14 cellular contexts compared by ENCODE assay signal in the genomic region with DNA sequence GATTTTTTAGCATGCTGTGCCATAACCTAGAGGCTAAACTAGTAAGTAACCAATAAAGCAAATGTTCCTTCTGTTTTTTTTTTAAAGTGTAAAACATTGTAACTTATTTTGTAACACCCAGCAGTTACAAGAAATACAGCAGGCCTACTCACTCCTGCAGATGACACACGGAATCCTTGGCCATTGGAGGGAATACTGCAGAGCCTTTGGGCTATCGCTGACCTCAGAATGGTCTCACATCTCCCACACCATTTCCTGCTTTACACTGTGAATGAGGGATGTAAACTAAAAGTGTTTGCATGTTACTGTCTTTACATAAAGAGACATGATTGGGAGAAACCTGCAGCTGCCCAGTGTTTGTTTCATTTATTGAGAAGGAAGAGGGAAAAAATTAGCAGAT.
DNase-seq lines count a peak whose midpoint lies in the region; ATAC-seq, FAIRE-seq and TF ChIP-seq lines count a peak whose summit lies in the region.
"Had no signal": no experiment of that assay in that cellular context is flagged by ENCODE, and none has a peak within 500 bp of the region (broad histone marks: within the 10 kb centered on the region; RNA-seq: fewer than 3 reads in every experiment).

No MANE protein-coding gene starts in this region.

- peak overlapping the region; percentile 51; the same call in 1 of the 2 replicates for H3K27ac Mint-ChIP-seq in GM23338
- H3K27ac Mint-ChIP-seq in nephron: peak overlapping the region in 2 of 3 experiments; percentile 56 to 70
- H3K27ac Mint-ChIP-seq: CD4-positive, alpha-beta T cell had no signal

- ATAC-seq in GM23338: no peak
- ATAC-seq: HepG2 had no signal

- DNase-seq in GM23338 (ENCODE audit: low spot score) (no peak), NCI-H774 (lab: John Stamatoyannopoulos, UW) (peak; percentile 1), endothelial cell of umbilical vein (ENCODE audit: low read depth, low spot score) (no peak), NCI-H69 (lab: John Stamatoyannopoulos, UW) (no peak), 8988T (no peak)
- no peak for DNase-seq in stimulated activated CD4-positive, alpha-beta T cell treated with anti-CD3 and anti-CD28 coated beads, Interleukin-12 subunit alpha, Interleukin-12 subunit beta, amount 100 ng/mL, for 4 hours
- DNase-seq: BE2C; CD4-positive, alpha-beta T cell; NCI-H187; NCI-H526 treated with DMSO at 0.1 percent for 48 hours had no signal

- no peaks in the 10 kb centered on the region for H3K27me3 Mint-ChIP-seq in GM23338 (ENCODE audit: insufficient read depth, low read depth, poor library complexity)
- no peaks in the 10 kb centered on the region for H3K27me3 Mint-ChIP-seq in nephron (ENCODE audit: low read depth)
- H3K27me3 Mint-ChIP-seq: CD4-positive, alpha-beta T cell had no signal

- dilution Hi-C loops in endothelial cell of umbilical vein (cut with MboI; ENCODE audit: extremely low pct_ligation_motif_present, low sequenced_read_pairs): no loop called here

- no peaks in the 10 kb centered on the region for H3K9me3 Mint-ChIP-seq in GM23338
- no peaks in the 10 kb centered on the region for H3K9me3 Mint-ChIP-seq in nephron
- H3K9me3 Mint-ChIP-seq: CD4-positive, alpha-beta T cell had no signal

- CTCF ChIA-PET in endothelial cell of umbilical vein (lab: Charles Lee): no interaction called here

- no peaks in the 10 kb centered on the region for H3K27me3 ChIP-seq in GM23338 (ENCODE audit: insufficient read depth)
- H3K27me3 ChIP-seq in endothelial cell of umbilical vein (ENCODE audit: control insufficient read depth in 2 of 2, insufficient read depth in 2 of 2, low read length in 2 of 2): no peaks in the 10 kb centered on the region
- H3K27me3 ChIP-seq: BE2C had no signal

- no peak overlapping the region for H3K9ac ChIP-seq in endothelial cell of umbilical vein (replicated peaks; ENCODE audit: extremely low read depth, insufficient read depth, low read length)
- H3K9ac ChIP-seq: KMS-11 had no signal

- H3F3A ChIP-seq in GM23338 (replicated peaks; ENCODE audit: low read depth): no peaks in the 10 kb centered on the region

- POLR2A ChIA-PET in endothelial cell of umbilical vein (lab: Charles Lee): no interaction called here

- H3K27ac ChIP-seq in GM23338 (ENCODE audit: low read depth): no peak overlapping the region
- no peak overlapping the region for H3K27ac ChIP-seq in endothelial cell of umbilical vein (ENCODE audit: insufficient read depth, low read depth, low read length)
- H3K27ac ChIP-seq: KMS-11 had no signal

- no peaks in the 10 kb centered on the region for H3K9me2 ChIP-seq in GM23338 (ENCODE audit: insufficient read depth)

- H4K20me1 ChIP-seq in GM23338 (replicated peaks; ENCODE audit: insufficient read depth) (peaks cover 11% of the 10 kb centered on the region; the same call in 1 of the 2 replicates), endothelial cell of umbilical vein (replicated peaks; ENCODE audit: control insufficient read depth, extremely low read depth, insufficient read depth, low read length) (no peaks in the 10 kb centered on the region)

- H3K36me3 ChIP-seq in GM23338 (ENCODE audit: insufficient read depth) (peaks cover 20% of the 10 kb centered on the region), endothelial cell of umbilical vein (ENCODE audit: control insufficient read depth in 2 of 2, extremely low read depth in 1 of 2, insufficient read depth in 2 of 2, low read length in 2 of 2) (peaks cover 2 to 7% of the 10 kb centered on the region in 2 experiments)

- intact Hi-C loops in endothelial cell of umbilical vein (cut with micrococcal nuclease): no loop called here

- BruUV-seq in endothelial cell of umbilical vein (replicated peaks; lab: Mats Ljungman, UMichigan): no TSS peak

- H3K4me1 Mint-ChIP-seq in GM23338 (peaks cover 17% of the 10 kb centered on the region), nephron (peaks cover 12% of the 10 kb centered on the region)

- no peak overlapping the region for H2AFZ ChIP-seq in GM23338
- H2AFZ ChIP-seq in endothelial cell of umbilical vein (ENCODE audit: low read depth, low read length): no peak overlapping the region

- H3K9me1 ChIP-seq in endothelial cell of umbilical vein (replicated peaks; ENCODE audit: control insufficient read depth, extremely low read depth, insufficient read depth, low read length): no peaks in the 10 kb centered on the region

- no peak overlapping the region for H3K4me3 Mint-ChIP-seq in GM23338
- no peak overlapping the region for H3K4me3 Mint-ChIP-seq in nephron
- H3K4me3 Mint-ChIP-seq: CD4-positive, alpha-beta T cell had no signal

- TF ChIP-seq POLR2A in endothelial cell of umbilical vein (IDR thresholded peaks at IDR 0.05; ENCODE audit: low read depth, low read length): no peak

- TF ChIP-seq CTCF in GM23338 (conservative IDR thresholded peaks at IDR 0.05; ENCODE audit: low read depth in 2 of 2): no peak
- TF ChIP-seq CTCF in endothelial cell of umbilical vein (IDR thresholded peaks at IDR 0.05; ENCODE audit: extremely low read depth in 1 of 2, insufficient read depth in 1 of 2, low read depth in 1 of 2, low read length in 2 of 2): no peak
- TF ChIP-seq CTCF in nephron (IDR thresholded peaks at IDR 0.05; ENCODE audit: unreplicated experiment in 3 of 3): no peak

- H3K79me2 ChIP-seq in GM23338 (replicated peaks; ENCODE audit: insufficient read depth) (no peaks in the 10 kb centered on the region), endothelial cell of umbilical vein (ENCODE audit: control insufficient read depth, insufficient read depth, low read length) (no peaks in the 10 kb centered on the region)

- H3K36me3 Mint-ChIP-seq in GM23338 (ENCODE audit: low read depth) (peaks cover 60% of the 10 kb centered on the region), nephron (ENCODE audit: low read depth) (peaks cover 54% of the 10 kb centered on the region)

- H3K4me3 ChIP-seq in GM23338: no peak overlapping the region
- H3K4me3 ChIP-seq in endothelial cell of umbilical vein (replicated peaks in 1 of 3; ENCODE audit: insufficient read depth in 1 of 3, low read depth in 1 of 3, low read length in 3 of 3): no peak overlapping the region

- H3K4me1 ChIP-seq in GM23338 (ENCODE audit: insufficient read depth) (peaks cover 8% of the 10 kb centered on the region; the same call in 1 of the 2 replicates), endothelial cell of umbilical vein (ENCODE audit: control insufficient read depth, extremely low read depth, insufficient read depth, low read length) (no peaks in the 10 kb centered on the region)
- H3K4me1 ChIP-seq: BE2C had no signal

- peak; percentile 37 for FAIRE-seq in endothelial cell of umbilical vein (lab: Jason Lieb, UNC)
- FAIRE-seq: GM12892, HepG2 had no signal

- H3K4me2 ChIP-seq in GM23338 (no peak overlapping the region), endothelial cell of umbilical vein (ENCODE audit: insufficient read depth, low read length) (no peak overlapping the region)
- H3K4me2 ChIP-seq: KMS-11 had no signal

- no peaks in the 10 kb centered on the region for H3K9me3 ChIP-seq in endothelial cell of umbilical vein (replicated peaks; ENCODE audit: control insufficient read depth, insufficient read depth, low read length)
- H3K9me3 ChIP-seq: BE2C had no signal

TF ChIP-seq in GM23338, 12 proteins besides CTCF, POLR2A, EP300 and RAD21 (continues in another document):
- TF ChIP-seq ZNF114 (CRISPR knock-in tag; IDR thresholded peaks at IDR 0.05) (no peak), POLR2AphosphoS5 (IDR thresholded peaks at IDR 0.05; ENCODE audit: low read depth) (no peak), ETS1 (IDR thresholded peaks at IDR 0.05) (no peak), EZH2 (IDR thresholded peaks at IDR 0.05; ENCODE audit: low read depth, unreplicated experiment) (no peak)

TF ChIP-seq in endothelial cell of umbilical vein, 7 proteins besides CTCF, POLR2A, EP300 and RAD21:
- TF ChIP-seq JUN (IDR thresholded peaks at IDR 0.05; ENCODE audit: borderline replicate concordance, insufficient read depth, insufficient read length, low read depth): no peak
- no peak for TF ChIP-seq POLR2AphosphoS5 (IDR thresholded peaks at IDR 0.05; ENCODE audit: insufficient read depth, low read depth, low read length)
- TF ChIP-seq EZH2 (IDR thresholded peaks at IDR 0.05; ENCODE audit: borderline replicate concordance, low read depth, low read length, severe bottlenecking): no peak
- no peak for TF ChIP-seq MAX (IDR thresholded peaks at IDR 0.05; ENCODE audit: insufficient read depth, insufficient read length)
- no peak for TF ChIP-seq FOS (IDR thresholded peaks at IDR 0.05; ENCODE audit: borderline replicate concordance, insufficient read depth, low read length)
- TF ChIP-seq GATA2 (IDR thresholded peaks at IDR 0.05; ENCODE audit: insufficient read depth, insufficient read length, low read depth, low read length): no peak
- no peak for TF ChIP-seq MYC (IDR thresholded peaks at IDR 0.05; ENCODE audit: low read depth, low read length)
